ENCODE assay signal across 8 cellular contexts in genomic region chr19:16824658-16825311, GRCh38. TPM values are rescaled to one million over a fixed set of nuclear protein-coding genes. Genes with fewer than 3 reads are reported as not detected.
A peak's percentile ranks its signal among the peaks of the same experiment; 100 is the strongest.
DNase-seq lines count a peak whose midpoint lies in the region; ATAC-seq and TF ChIP-seq lines count a peak whose summit lies in the region.

No MANE protein-coding gene starts in this region.

- no peaks in the 10 kb centered on the region for H3K36me3 Mint-ChIP-seq in T-helper 17 cell (ENCODE audit: low read depth)

- peaks cover 14% of the 10 kb centered on the region for H3K4me1 ChIP-seq in ES-I3 (ENCODE audit: insufficient read depth, low read length)

- peak overlapping the region; percentile 75 for H3K4me3 Mint-ChIP-seq in T-helper 17 cell

- peak overlapping the region; percentile 40; the same call in 1 of the 2 replicates for H3K9ac ChIP-seq in ES-I3 (ENCODE audit: low read depth, low read length)

- H3K4me3 ChIP-seq in fibroblast of mammary gland (ENCODE audit: control insufficient read depth, low read depth, low read length): peak overlapping the region; percentile 38

- H3K9me3 ChIP-seq in ES-I3 (ENCODE audit: control insufficient read depth, insufficient read depth, low read length) (no peaks in the 10 kb centered on the region; the same call in 1 of the 2 replicates), T-helper 17 cell (ENCODE audit: control insufficient read depth, low read length, poor library complexity, severe bottlenecking) (no peaks in the 10 kb centered on the region)

- peaks cover 12% of the 10 kb centered on the region for H3K4me1 Mint-ChIP-seq in T-helper 17 cell

- H3K27ac Mint-ChIP-seq in T-helper 17 cell: no peak overlapping the region

- intact Hi-C loops in sciatic nerve (cut with DNase I): no loop called here

- DNase-seq in T-helper 17 cell (no peak), fibroblast of mammary gland (ENCODE audit: low read depth) (peak; percentile 52), sciatic nerve (ENCODE audit: low spot score) (no peak), COLO668 (lab: John Stamatoyannopoulos, UW; ENCODE audit: unreplicated experiment) (no peak), SHP77 (lab: John Stamatoyannopoulos, UW) (no peak)
- no peak for DNase-seq in effector CD4-positive, alpha-beta T cell

- no peaks in the 10 kb centered on the region for H3K36me3 ChIP-seq in ES-I3 (ENCODE audit: insufficient read depth, low read length)

- ATAC-seq in T-helper 17 cell (no peak), sciatic nerve (peak; percentile 77), HG03095 (IDR thresholded peaks at IDR 0.05; ENCODE audit: unreplicated experiment) (no peak)

- peaks cover 29% of the 10 kb centered on the region for H3K27me3 Mint-ChIP-seq in T-helper 17 cell

- no peak for TF ChIP-seq CTCF in fibroblast of mammary gland (conservative IDR thresholded peaks at IDR 0.05; ENCODE audit: control insufficient read depth, insufficient read depth, low read depth, low read length)

RNA-seq across cellular contexts. Expression of gene SIN3B, which starts 4.4 kb away (rescaled TPM):
- total RNA-seq in T-helper 17 cell: 10 to 100 TPM; 61.1 to 69.4 TPM
- total RNA-seq in sciatic nerve: 84.8 TPM
